In genomic region chr9:135985889-135986288, GRCh38 we compare ENCODE assay signal across 28 cellular contexts.
"Had no signal": no experiment of that assay in that cellular context is flagged by ENCODE, and none has a peak within 500 bp of the region (broad histone marks: within the 10 kb centered on the region; RNA-seq: fewer than 3 reads in every experiment).

No MANE protein-coding gene starts in this region.

- H3K27ac ChIP-seq: epithelial cell of prostate, gastrocnemius medialis, prostate gland, right atrium auricular region, stomach, thyroid gland, vagina had no signal

- DNase-seq: effector CD8-positive, alpha-beta T cell; endodermal cell; foreskin fibroblast; gastrocnemius medialis; head of caudate nucleus; kidney; mucosa of descending colon; naive B cell; nucleus accumbens; stimulated activated CD4-positive, alpha-beta T cell treated with anti-CD3 and anti-CD28 coated beads, Interleukin-2, amount 100 ng/mL, for 24 hours; stimulated activated CD4-positive, alpha-beta T cell treated with anti-CD3 and anti-CD28 coated beads, Interleukin-4, amount 100 ng/mL, for 24 hours; stimulated activated naive CD4-positive, alpha-beta T cell treated with Interleukin-2 at 50 U/mL for 16 hours; stomach; thyroid gland; trophoblast cell had no signal

- FAIRE-seq: kidney had no signal

- H3K9me3 ChIP-seq: gastrocnemius medialis, mucosa of descending colon, prostate gland, right atrium auricular region, stomach, thyroid gland, vagina had no signal

- H3K4me1 Mint-ChIP-seq: neural crest cell; stimulated activated effector memory CD8-positive, alpha-beta T cell treated with anti-CD3 and anti-CD28 coated beads, Interleukin-12 subunit alpha, Interleukin-12 subunit beta, amount 100 ng/mL, for 72 hours had no signal

- H3K27me3 ChIP-seq: right atrium auricular region, thyroid gland, vagina had no signal

- H3K36me3 ChIP-seq: gastrocnemius medialis, prostate gland, right atrium auricular region, stomach, thyroid gland, vagina had no signal

- H3K27ac Mint-ChIP-seq: dendritic cell treated with granulocyte-macrophage colony-stimulating factor and Interleukin-4, amounts not matched to agents 40 ng/mL and 50 ng/mL, for 4 days; endodermal cell; memory B cell; mesothelial cell of epicardium; naive B cell; natural killer cell treated with Interleukin-12 subunit alpha and Interleukin-12 subunit beta and Interleukin-15 and Interleukin-18, amount 100 ng/mL, for 72 hours; stimulated activated effector memory CD8-positive, alpha-beta T cell treated with anti-CD3 and anti-CD28 coated beads, Interleukin-12 subunit alpha, Interleukin-12 subunit beta, amount 100 ng/mL, for 72 hours had no signal

- H3K36me3 Mint-ChIP-seq: memory B cell; mesothelial cell of epicardium; naive B cell; natural killer cell treated with Interleukin-12 subunit alpha and Interleukin-12 subunit beta and Interleukin-15 and Interleukin-18, amount 100 ng/mL, for 72 hours; stimulated activated effector memory CD8-positive, alpha-beta T cell treated with anti-CD3 and anti-CD28 coated beads, Interleukin-12 subunit alpha, Interleukin-12 subunit beta, amount 100 ng/mL, for 72 hours had no signal

- H3K4me3 Mint-ChIP-seq: dendritic cell treated with granulocyte-macrophage colony-stimulating factor and Interleukin-4, amounts not matched to agents 40 ng/mL and 50 ng/mL, for 4 days; endodermal cell; memory B cell; mesothelial cell of epicardium; naive B cell; natural killer cell treated with Interleukin-12 subunit alpha and Interleukin-12 subunit beta and Interleukin-15 and Interleukin-18, amount 100 ng/mL, for 72 hours; neural crest cell; stimulated activated effector memory CD8-positive, alpha-beta T cell treated with anti-CD3 and anti-CD28 coated beads, Interleukin-12 subunit alpha, Interleukin-12 subunit beta, amount 100 ng/mL, for 72 hours had no signal

- H3K27me3 Mint-ChIP-seq: natural killer cell treated with Interleukin-12 subunit alpha and Interleukin-12 subunit beta and Interleukin-15 and Interleukin-18, amount 100 ng/mL, for 72 hours had no signal

- ATAC-seq: esophagus mucosa; gastrocnemius medialis; mucosa of descending colon; natural killer cell treated with Interleukin-12 subunit alpha and Interleukin-12 subunit beta and Interleukin-15 and Interleukin-18, amount 100 ng/mL, for 72 hours; sciatic nerve; stimulated activated effector memory CD8-positive, alpha-beta T cell treated with anti-CD3 and anti-CD28 coated beads, Interleukin-12 subunit alpha, Interleukin-12 subunit beta, amount 100 ng/mL, for 72 hours had no signal

- H3K4me3 ChIP-seq: gastrocnemius medialis, lung, mucosa of descending colon, prostate gland, right atrium auricular region, stomach, thyroid gland, vagina had no signal

- H3K9me3 Mint-ChIP-seq: dendritic cell treated with granulocyte-macrophage colony-stimulating factor and Interleukin-4, amounts not matched to agents 40 ng/mL and 50 ng/mL, for 4 days; endodermal cell; mesothelial cell of epicardium; naive B cell; natural killer cell treated with Interleukin-12 subunit alpha and Interleukin-12 subunit beta and Interleukin-15 and Interleukin-18, amount 100 ng/mL, for 72 hours; neural crest cell; stimulated activated effector memory CD8-positive, alpha-beta T cell treated with anti-CD3 and anti-CD28 coated beads, Interleukin-12 subunit alpha, Interleukin-12 subunit beta, amount 100 ng/mL, for 72 hours had no signal
